Comparison of ENCODE assay signal across 18 cellular contexts in the genomic region with DNA sequence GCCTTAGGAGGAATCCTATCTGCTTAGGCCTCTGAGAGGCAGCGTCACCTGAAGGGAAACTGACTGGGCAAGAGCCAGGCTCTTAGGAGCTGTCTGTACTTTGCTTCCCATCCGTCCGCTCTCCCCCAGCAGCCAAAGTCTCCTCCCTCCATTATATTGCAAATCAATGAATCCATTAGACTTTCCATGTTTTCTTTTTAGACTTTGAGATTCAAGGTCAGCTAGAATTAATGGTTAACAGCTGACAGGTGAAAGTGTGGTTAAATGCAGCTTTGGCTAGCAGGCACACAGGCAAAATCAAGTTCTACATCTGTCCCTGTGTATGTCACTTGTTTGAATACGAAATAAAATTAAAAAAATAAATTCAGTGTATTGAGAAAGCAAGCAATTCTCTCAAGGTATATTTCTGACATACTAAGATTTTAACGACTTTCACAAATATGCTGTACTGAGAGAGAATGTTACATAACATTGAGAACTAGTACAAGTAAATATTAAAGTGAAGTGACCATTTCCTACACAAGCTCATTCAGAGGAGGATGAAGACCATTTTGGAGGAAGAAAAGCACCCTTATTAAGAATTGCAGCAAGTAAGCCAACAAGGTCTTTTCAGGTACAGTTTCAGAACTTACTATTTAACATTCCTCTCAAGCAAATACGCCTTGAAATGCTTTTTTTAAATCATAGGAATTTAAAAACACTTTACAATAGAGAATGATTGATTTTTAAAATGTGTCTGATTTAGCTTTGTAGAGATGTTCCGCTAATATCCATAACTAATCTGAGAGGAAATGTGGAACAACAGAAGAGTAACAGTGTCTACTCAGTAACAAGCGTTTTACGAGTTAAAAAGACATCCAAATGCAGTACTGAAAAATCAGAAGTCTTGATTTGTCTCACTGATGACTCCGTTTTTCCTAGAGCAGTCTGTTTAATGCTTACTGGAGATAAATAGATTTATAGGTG. TPM values are rescaled to one million over a fixed set of nuclear protein-coding genes. Genes with fewer than 3 reads are reported as not detected.
DNase-seq lines count a peak whose midpoint lies in the region; ATAC-seq, FAIRE-seq and TF ChIP-seq lines count a peak whose summit lies in the region.
"Had no signal": no experiment of that assay in that cellular context is flagged by ENCODE, and none has a peak within 500 bp of the region (broad histone marks: within the 10 kb centered on the region; RNA-seq: fewer than 3 reads in every experiment).

A gene (plus strand): TSS at position 507 of the 966 bp plus-strand sequence. CDS start 948 bp downstream, outside the sequence.

- H3K4me1 ChIP-seq in OCI-LY7 (ENCODE audit: insufficient read depth, low read length, poor library complexity, severe bottlenecking): peaks cover 8% of the 10 kb centered on the region
- H3K4me1 ChIP-seq in iPS-15b (ENCODE audit: control insufficient read depth, insufficient read depth, low read length): peaks cover 31% of the 10 kb centered on the region
- peaks cover 11% of the 10 kb centered on the region for H3K4me1 ChIP-seq in smooth muscle cell (ENCODE audit: low read depth)

- H3K79me2 ChIP-seq in OCI-LY7 (ENCODE audit: insufficient read depth, low read depth, low read length) (no peaks in the 10 kb centered on the region), smooth muscle cell (ENCODE audit: low read depth) (no peaks in the 10 kb centered on the region)

- H3K9ac ChIP-seq in iPS-15b (ENCODE audit: low read depth, low read length) (peak within 1 kb of the TSS; percentile 56), smooth muscle cell (ENCODE audit: low read depth) (no peak within 1 kb of the TSS)

- CTCF ChIA-PET in OCI-LY7 (lab: Charles Lee; ENCODE audit: unreplicated experiment): no interaction called here

- no peak for FAIRE-seq in HTR-8/SVneo (lab: Jason Lieb, UNC)
- FAIRE-seq: D721Med had no signal

- intact Hi-C loops in OCI-LY7 (cut with micrococcal nuclease; ENCODE audit: unreplicated experiment): no loop called here

- peak within 1 kb of the TSS; percentile 77 for H3K27ac Mint-ChIP-seq in mesothelial cell of epicardium
- H3K27ac Mint-ChIP-seq: activated CD4-positive, alpha-beta T cell treated with anti-CD3 and anti-CD28 coated beads, Interleukin-2, amount 10 ng/mL, durations not matched to agents 24 days and 14 days; activated naive CD8-positive, alpha-beta T cell treated with anti-CD3 and anti-CD28 coated beads, Interleukin-2, amount 10 ng/mL, durations not matched to agents 7 days and 5 days had no signal

- POLR2A ChIA-PET in OCI-LY7 (lab: Charles Lee): interaction anchor here (0.7 kb wide), 1 partner anchor 10 kb away, joined by 5 read pairs; no protein-coding TSS in a partner anchor

- H3K36me3 ChIP-seq in OCI-LY7 (ENCODE audit: insufficient read depth, low read length) (no peaks in the 10 kb centered on the region), iPS-15b (ENCODE audit: control insufficient read depth, insufficient read depth, low read length) (no peaks in the 10 kb centered on the region), smooth muscle cell (ENCODE audit: low read depth) (no peaks in the 10 kb centered on the region)

- H3K9me3 Mint-ChIP-seq in mesothelial cell of epicardium: no peaks in the 10 kb centered on the region
- H3K9me3 Mint-ChIP-seq: activated CD4-positive, alpha-beta T cell treated with anti-CD3 and anti-CD28 coated beads, Interleukin-2, amount 10 ng/mL, durations not matched to agents 24 days and 14 days; activated naive CD8-positive, alpha-beta T cell treated with anti-CD3 and anti-CD28 coated beads, Interleukin-2, amount 10 ng/mL, durations not matched to agents 7 days and 5 days had no signal

- H3K27me3 Mint-ChIP-seq in mesothelial cell of epicardium (ENCODE audit: low read depth): peaks cover 7% of the 10 kb centered on the region

- H3K4me3 Mint-ChIP-seq in mesothelial cell of epicardium: peak within 1 kb of the TSS; percentile 70
- H3K4me3 Mint-ChIP-seq: activated CD4-positive, alpha-beta T cell treated with anti-CD3 and anti-CD28 coated beads, Interleukin-2, amount 10 ng/mL, durations not matched to agents 24 days and 14 days; activated naive CD8-positive, alpha-beta T cell treated with anti-CD3 and anti-CD28 coated beads, Interleukin-2, amount 10 ng/mL, durations not matched to agents 7 days and 5 days had no signal

- no peak for DNase-seq in OCI-LY7 (ENCODE audit: low spot score)
- no peak for DNase-seq in mesothelial cell of epicardium (ENCODE audit: low spot score in 2 of 2, unreplicated experiment in 2 of 2)
- no peak for DNase-seq in smooth muscle cell (lab: John Stamatoyannopoulos, UW; ENCODE audit: unreplicated experiment)
- no peak for DNase-seq in HTR-8/SVneo (ENCODE audit: insufficient read length, low spot score)
- DNase-seq in hepatic stellate cell (ENCODE audit: low spot score): no peak
- DNase-seq: activated CD4-positive, alpha-beta T cell treated with anti-CD3 and anti-CD28 coated beads, Interleukin-2, amount 10 ng/mL, durations not matched to agents 24 days and 14 days; activated naive CD8-positive, alpha-beta T cell treated with anti-CD3 and anti-CD28 coated beads, Interleukin-2, amount 10 ng/mL, durations not matched to agents 7 days and 5 days; activated T-cell treated with anti-CD3 and anti-CD28 coated beads, Interleukin-2, amount 50 U/mL, for 1 hour; foreskin melanocyte; Kasumi-1; NCI-H1436; NCI-H226; stimulated activated CD4-positive, alpha-beta T cell treated with anti-CD3 and anti-CD28 coated beads, Interleukin-1b, Interleukin-23, amount 100 ng/mL, for 48 hours; substantia nigra had no signal

- H3K27ac ChIP-seq in OCI-LY7 (ENCODE audit: low read depth, low read length, poor library complexity, severe bottlenecking) (no peak within 1 kb of the TSS), smooth muscle cell (ENCODE audit: low read depth) (no peak within 1 kb of the TSS)

- H3K4me3 ChIP-seq in OCI-LY7 (ENCODE audit: low read depth, low read length, poor library complexity, severe bottlenecking): no peak within 1 kb of the TSS
- peak within 1 kb of the TSS; percentile 43 for H3K4me3 ChIP-seq in iPS-15b (ENCODE audit: low read depth, low read length)
- peak within 1 kb of the TSS; percentile 19 for H3K4me3 ChIP-seq in smooth muscle cell

- ATAC-seq in GM21423 (IDR thresholded peaks at IDR 0.05; ENCODE audit: unreplicated experiment): no peak
- no peak for ATAC-seq in HG02970 (IDR thresholded peaks at IDR 0.05; ENCODE audit: low FRiP score, unreplicated experiment)

- TF ChIP-seq CTCF in OCI-LY7 (conservative IDR thresholded peaks at IDR 0.05; ENCODE audit: low read length): no peak
- TF ChIP-seq CTCF in mesothelial cell of epicardium (IDR thresholded peaks at IDR 0.05; ENCODE audit: unreplicated experiment): no peak
- no peak for TF ChIP-seq CTCF in smooth muscle cell (IDR thresholded peaks at IDR 0.05; ENCODE audit: borderline replicate concordance, insufficient read depth, poor library complexity, severe bottlenecking)

- H3K27me3 ChIP-seq in iPS-15b (ENCODE audit: control insufficient read depth, insufficient read depth, low read length): no peaks in the 10 kb centered on the region
- H3K27me3 ChIP-seq in smooth muscle cell (ENCODE audit: low read depth): no peaks in the 10 kb centered on the region

- H3K9me3 ChIP-seq in OCI-LY7 (ENCODE audit: low read length) (no peaks in the 10 kb centered on the region), iPS-15b (ENCODE audit: control insufficient read depth, insufficient read depth, low read length) (no peaks in the 10 kb centered on the region), smooth muscle cell (replicated peaks; ENCODE audit: low read depth) (no peaks in the 10 kb centered on the region)

- H3K4me2 ChIP-seq in OCI-LY7 (ENCODE audit: low read length): no peak within 1 kb of the TSS
- H3K4me2 ChIP-seq in smooth muscle cell: peak within 1 kb of the TSS; percentile 76

- H3K4me1 Mint-ChIP-seq in mesothelial cell of epicardium: peaks cover 18% of the 10 kb centered on the region
- H3K4me1 Mint-ChIP-seq: activated CD4-positive, alpha-beta T cell treated with anti-CD3 and anti-CD28 coated beads, Interleukin-2, amount 10 ng/mL, durations not matched to agents 24 days and 14 days; activated naive CD8-positive, alpha-beta T cell treated with anti-CD3 and anti-CD28 coated beads, Interleukin-2, amount 10 ng/mL, durations not matched to agents 7 days and 5 days had no signal

- H4K20me1 ChIP-seq in OCI-LY7 (ENCODE audit: insufficient read depth, low read length) (no peaks in the 10 kb centered on the region), smooth muscle cell (ENCODE audit: low read depth) (no peaks in the 10 kb centered on the region)

- no peaks in the 10 kb centered on the region for H3K36me3 Mint-ChIP-seq in mesothelial cell of epicardium
- H3K36me3 Mint-ChIP-seq: activated naive CD8-positive, alpha-beta T cell treated with anti-CD3 and anti-CD28 coated beads, Interleukin-2, amount 10 ng/mL, durations not matched to agents 7 days and 5 days had no signal

- WGBS in smooth muscle cell (ENCODE audit: low lambda C conversion rate): 56% methylated on average over 10 of the region's 10 CpGs

- H2AFZ ChIP-seq in OCI-LY7 (ENCODE audit: low read length) (peak within 1 kb of the TSS; percentile 21; the same call in 1 of the 2 replicates), smooth muscle cell (ENCODE audit: low read depth) (peak within 1 kb of the TSS; percentile 65)

- no peaks in the 10 kb centered on the region for H3F3A ChIP-seq in smooth muscle cell (ENCODE audit: low read depth)

- H3K9me2 ChIP-seq in OCI-LY7 (ENCODE audit: insufficient read depth, low read length): no peaks in the 10 kb centered on the region

- no TSS peak for BruUV-seq in OCI-LY7 (replicated peaks; lab: Mats Ljungman, UMichigan)

RNA-seq across cellular contexts. Expression of the gene that starts here (rescaled TPM):
- total RNA-seq in OCI-LY7 (2014; rRNA removed; shearing (Covaris generic)): not detected in 2 replicates
- total RNA-seq in OCI-LY7 (2022): not detected in 2 replicates
- 0.11 TPM in 1 of 3 replicates, not detected in the others for total RNA-seq in mesothelial cell of epicardium
- total RNA-seq in smooth muscle cell: not detected in 2 replicates
- polyA plus RNA-seq in smooth muscle cell: not detected in 2 replicates
- total RNA-seq: activated CD4-positive, alpha-beta T cell treated with anti-CD3 and anti-CD28 coated beads, Interleukin-2, amount 10 ng/mL, durations not matched to agents 24 days and 14 days; activated naive CD8-positive, alpha-beta T cell treated with anti-CD3 and anti-CD28 coated beads, Interleukin-2, amount 10 ng/mL, durations not matched to agents 7 days and 5 days had no signal
